9 cellular contexts compared by ENCODE assay signal in the genomic region with DNA sequence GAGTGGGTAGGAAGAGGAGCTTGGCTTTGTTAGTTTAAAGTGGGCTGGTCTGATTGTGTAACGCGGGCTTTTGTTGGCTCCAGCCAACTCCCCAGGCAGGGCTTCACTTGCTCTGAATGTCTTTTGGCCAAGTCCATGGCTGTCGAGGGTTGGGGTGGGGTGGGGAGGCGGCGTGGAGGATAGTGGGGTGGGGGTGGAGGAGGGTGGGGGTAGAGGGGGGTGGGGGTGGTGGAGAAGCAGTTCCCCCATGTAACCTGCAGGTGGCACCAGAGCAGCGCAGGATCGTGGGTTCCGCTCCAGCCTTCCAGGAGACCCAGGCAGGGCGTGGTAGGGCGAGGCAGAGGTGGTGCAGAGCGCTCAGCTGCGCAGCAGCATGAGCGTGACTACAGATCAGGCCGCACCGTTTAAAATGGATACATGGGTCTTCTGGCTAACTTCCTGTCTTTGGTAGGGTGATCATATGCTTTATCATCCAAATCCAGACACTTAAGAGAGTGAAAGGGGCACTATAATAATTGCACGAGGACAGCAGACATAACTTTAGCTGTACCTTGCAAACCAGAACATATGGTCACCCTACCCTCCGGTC. TPM values are rescaled to one million over a fixed set of nuclear protein-coding genes. Genes with fewer than 3 reads are reported as not detected.
A peak's percentile ranks its signal among the peaks of the same experiment; 100 is the strongest.
DNase-seq lines count a peak whose midpoint lies in the region; ATAC-seq and TF ChIP-seq lines count a peak whose summit lies in the region.
"Had no signal": no experiment of that assay in that cellular context is flagged by ENCODE, and none has a peak within 500 bp of the region (broad histone marks: within the 10 kb centered on the region; RNA-seq: fewer than 3 reads in every experiment).

No MANE protein-coding gene starts in this region.

- peaks cover 17% of the 10 kb centered on the region for H3K27me3 Mint-ChIP-seq in Calu3 (ENCODE audit: unreplicated experiment)
- H3K27me3 Mint-ChIP-seq in activated T-helper 17 cell treated with anti-CD3 and anti-CD28 coated beads, Interleukin-2, amount 50 U/mL, for 72 hours, result no peaks in the 10 kb centered on the region

- H3K36me3 Mint-ChIP-seq in Calu3 (ENCODE audit: insufficient read depth, unreplicated experiment), result no peaks in the 10 kb centered on the region
- no peaks in the 10 kb centered on the region for H3K36me3 Mint-ChIP-seq in activated T-helper 17 cell treated with anti-CD3 and anti-CD28 coated beads, Interleukin-2, amount 50 U/mL, for 72 hours (ENCODE audit: low read depth)

- no peak overlapping the region for H3K4me3 Mint-ChIP-seq in Calu3 (ENCODE audit: low read depth, unreplicated experiment)
- H3K4me3 Mint-ChIP-seq in activated T-helper 17 cell treated with anti-CD3 and anti-CD28 coated beads, Interleukin-2, amount 50 U/mL, for 72 hours, result peak overlapping the region; percentile 21

- H3K9me3 Mint-ChIP-seq in Calu3 (ENCODE audit: low read depth, unreplicated experiment), result no peaks in the 10 kb centered on the region
- no peaks in the 10 kb centered on the region for H3K9me3 Mint-ChIP-seq in activated T-helper 17 cell treated with anti-CD3 and anti-CD28 coated beads, Interleukin-2, amount 50 U/mL, for 72 hours

- no peak overlapping the region for H3K27ac ChIP-seq in Karpas-422 (ENCODE audit: low read length)
- H3K27ac ChIP-seq: SK-N-MC had no signal

- no peak overlapping the region for H3K4me3 ChIP-seq in Karpas-422 (ENCODE audit: low read length)
- H3K4me3 ChIP-seq: SK-N-MC had no signal

- H4K20me1 ChIP-seq in Karpas-422 (ENCODE audit: insufficient read depth, low read depth, low read length), result no peaks in the 10 kb centered on the region

- no peaks in the 10 kb centered on the region for H3K36me3 ChIP-seq in Karpas-422 (ENCODE audit: insufficient read depth, low read length)

- no peaks in the 10 kb centered on the region for H3K9me3 ChIP-seq in Karpas-422 (ENCODE audit: low read length)

- no TSS peak for BruUV-seq in Calu3 (replicated peaks; lab: Mats Ljungman, UMichigan)

- no peaks in the 10 kb centered on the region for H3K27me3 ChIP-seq in Karpas-422 (ENCODE audit: low read length)

- peak; percentile 92 for ATAC-seq in activated T-helper 17 cell treated with anti-CD3 and anti-CD28 coated beads, Interleukin-2, amount 50 U/mL, for 72 hours (replicated peaks)
- peak; percentile 86 for ATAC-seq in omental fat pad (ENCODE audit: low FRiP score)
- ATAC-seq in HG02885 (IDR thresholded peaks at IDR 0.05; ENCODE audit: poor library complexity, unreplicated experiment), result no peak

- no peak overlapping the region for H3K27ac Mint-ChIP-seq in Calu3 (ENCODE audit: unreplicated experiment)
- no peak overlapping the region for H3K27ac Mint-ChIP-seq in activated T-helper 17 cell treated with anti-CD3 and anti-CD28 coated beads, Interleukin-2, amount 50 U/mL, for 72 hours

- peaks cover 21% of the 10 kb centered on the region for H3K4me1 Mint-ChIP-seq in Calu3 (ENCODE audit: low read depth, unreplicated experiment)
- H3K4me1 Mint-ChIP-seq in activated T-helper 17 cell treated with anti-CD3 and anti-CD28 coated beads, Interleukin-2, amount 50 U/mL, for 72 hours, result no peaks in the 10 kb centered on the region

- intact Hi-C loops in Calu3 (cut with micrococcal nuclease; ENCODE audit: unreplicated experiment), result loop anchor here (5.0 kb wide), 2 partner anchors 82 to 253 kb away; no protein-coding TSS in a partner anchor

- no peaks in the 10 kb centered on the region for H3K9me2 ChIP-seq in Karpas-422 (replicated peaks; ENCODE audit: insufficient read depth, low read length)

- H3K9ac ChIP-seq in Karpas-422 (ENCODE audit: low read length), result no peak overlapping the region

- H3K79me2 ChIP-seq in Karpas-422 (ENCODE audit: low read length), result no peaks in the 10 kb centered on the region

- CTCF ChIA-PET in Calu3 (lab: Charles Lee), result interaction anchor here (0.6 to 1.9 kb wide), 8 partner anchors 11 to 292 kb away, joined by 3 to 14 read pairs (median 6); no protein-coding TSS in a partner anchor

- H2AFZ ChIP-seq in Karpas-422 (ENCODE audit: low read length), result no peak overlapping the region

- peak; percentile 80 for TF ChIP-seq CTCF in Calu3 (IDR thresholded peaks at IDR 0.05; ENCODE audit: unreplicated experiment)
- TF ChIP-seq CTCF in omental fat pad (IDR thresholded peaks at IDR 0.05), result no peak

- no peak overlapping the region for H3K4me2 ChIP-seq in Karpas-422 (ENCODE audit: low read depth, low read length, poor library complexity, severe bottlenecking)

- H3K4me1 ChIP-seq in Karpas-422 (ENCODE audit: low read length), result no peaks in the 10 kb centered on the region

- DNase-seq in Calu3 (peak; percentile 83), Karpas-422 (peak; percentile 84), RPMI7951 (ENCODE audit: low read depth) (peak; percentile 71), fibroblast of the conjunctiva (ENCODE audit: low read depth) (peak; percentile 87), omental fat pad (ENCODE audit: low spot score) (no peak), superior temporal gyrus (ENCODE audit: extremely low spot score) (peak; percentile 65)

RNA-seq across cellular contexts. Expression of a gene that starts 28.3 kb away (rescaled TPM):
- total RNA-seq in Calu3 (2022), result not detected in 2 replicates
- total RNA-seq in Karpas-422 (2014; rRNA removed; shearing (Covaris generic); ENCODE audit: low replicate concordance), result not detected in 2 replicates
- not detected in 2 replicates for total RNA-seq in RPMI7951 (2014; rRNA removed; shearing (Covaris generic))
- under 1 TPM in 1 of 2 donors, not detected in 1; 0.11 TPM for total RNA-seq in activated T-helper 17 cell treated with anti-CD3 and anti-CD28 coated beads, Interleukin-2, amount 50 U/mL, for 72 hours
- not detected for total RNA-seq in omental fat pad

RNA-seq across cellular contexts. Expression of a gene that starts 59.5 kb away (rescaled TPM):
- total RNA-seq in Calu3 (2022) (120 and 153 TPM in 2 replicates), omental fat pad (100 to 1,000 TPM in 2 of 4 donors, 10 to 100 TPM in 2; 39.3 to 172 (median 86.5) TPM)
- 15.4 and 21.5 TPM in 2 replicates for total RNA-seq in Karpas-422 (2014; rRNA removed; shearing (Covaris generic); ENCODE audit: low replicate concordance)
- total RNA-seq in RPMI7951 (2014; rRNA removed; shearing (Covaris generic)), result 26.1 and 39.7 TPM in 2 replicates
- total RNA-seq in activated T-helper 17 cell treated with anti-CD3 and anti-CD28 coated beads, Interleukin-2, amount 50 U/mL, for 72 hours, result 10 to 100 TPM; 67.4 to 74.1 TPM
